Comparison of ENCODE assay signal across 8 cellular contexts in the genomic region with DNA sequence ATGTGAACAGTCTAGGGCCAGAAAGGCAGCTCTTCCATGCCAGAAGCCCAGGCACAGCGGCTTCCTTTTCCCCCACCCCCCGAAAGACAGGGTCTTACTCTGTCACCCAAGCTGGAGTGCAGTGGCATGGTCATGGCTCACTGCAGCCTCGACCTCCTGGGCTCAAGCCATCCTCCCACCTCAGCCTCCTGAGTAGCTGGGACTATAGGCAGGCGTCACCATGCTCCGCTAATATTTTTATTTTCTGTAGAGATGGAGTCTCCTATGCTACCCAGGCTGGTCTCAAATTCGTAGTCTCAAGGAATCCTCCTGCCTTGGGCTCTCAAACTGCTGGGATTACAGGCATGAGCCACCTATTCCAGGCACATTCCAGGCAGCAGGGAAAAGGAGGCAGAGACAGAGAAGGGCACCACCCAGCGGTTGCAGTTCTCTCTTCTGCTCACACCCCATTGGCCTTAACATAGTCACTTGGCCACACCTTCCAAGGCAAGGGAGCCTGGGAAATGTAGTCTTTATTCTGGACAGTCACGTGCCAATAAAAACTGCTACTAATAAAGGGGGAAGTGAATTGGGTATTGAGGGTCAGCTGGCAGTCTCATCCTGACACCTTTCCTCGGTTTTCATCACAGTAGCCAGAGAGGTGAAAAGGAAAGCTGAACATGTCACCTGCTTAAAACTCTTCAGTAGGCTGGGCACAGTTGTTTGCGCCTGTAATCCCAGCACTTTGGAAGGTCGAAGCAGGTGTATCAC.
DNase-seq lines count a peak whose midpoint lies in the region; ATAC-seq and TF ChIP-seq lines count a peak whose summit lies in the region.

No MANE protein-coding gene starts in this region.

- H3K27me3 ChIP-seq in MM.1S (replicated peaks; ENCODE audit: insufficient read depth, low read length) (no peaks in the 10 kb centered on the region), mesenchymal stem cell (ENCODE audit: control insufficient read depth in 1 of 2, insufficient read depth in 1 of 2, low read length in 2 of 2) (peaks cover 6 to 40% of the 10 kb centered on the region in 2 experiments), aorta (ENCODE audit: control insufficient read depth in 1 of 2, insufficient read depth in 2 of 2, low read length in 1 of 2) (no peaks in the 10 kb centered on the region)

- no peak overlapping the region for H3K14ac ChIP-seq in mesenchymal stem cell (ENCODE audit: low read length in 2 of 2)

- H3K4me1 ChIP-seq in MM.1S (ENCODE audit: low read length) (no peaks in the 10 kb centered on the region), mesenchymal stem cell (ENCODE audit: control insufficient read depth, insufficient read depth, low read depth, low read length) (peaks cover 4% of the 10 kb centered on the region), aorta (ENCODE audit: control insufficient read depth in 1 of 2, insufficient read depth in 2 of 2, low read length in 2 of 2) (no peaks in the 10 kb centered on the region)

- H3K4me3 Mint-ChIP-seq in endothelial cell (ENCODE audit: unreplicated experiment) = no peak overlapping the region

- H3K4me1 Mint-ChIP-seq in endothelial cell (ENCODE audit: unreplicated experiment) = no peaks in the 10 kb centered on the region

- H3K23ac ChIP-seq in mesenchymal stem cell (ENCODE audit: low read length in 2 of 2) = no peak overlapping the region

- H3K4ac ChIP-seq in mesenchymal stem cell (ENCODE audit: low read depth in 1 of 2, low read length in 2 of 2) = no peak overlapping the region

- H3K9ac ChIP-seq in MM.1S (ENCODE audit: low read length) (no peak overlapping the region), mesenchymal stem cell (ENCODE audit: low read length) (no peak overlapping the region)

- H3K27ac Mint-ChIP-seq in endothelial cell (ENCODE audit: unreplicated experiment) = no peak overlapping the region

- no peaks in the 10 kb centered on the region for H4K20me1 ChIP-seq in MM.1S (ENCODE audit: insufficient read depth, low read length)

- H2BK12ac ChIP-seq in mesenchymal stem cell (ENCODE audit: low read length in 2 of 2) = no peak overlapping the region

- no peaks in the 10 kb centered on the region for H3K79me1 ChIP-seq in mesenchymal stem cell (replicated peaks; ENCODE audit: low read length, poor library complexity, severe bottlenecking)

- no peaks in the 10 kb centered on the region for H3K9me2 ChIP-seq in MM.1S (replicated peaks; ENCODE audit: insufficient read depth, low read length)

- H3F3A ChIP-seq in MM.1S (ENCODE audit: insufficient read depth, low read length) = no peaks in the 10 kb centered on the region

- no peak overlapping the region for H2AK5ac ChIP-seq in mesenchymal stem cell (ENCODE audit: low read length, severe bottlenecking)

- H3K9me3 ChIP-seq in MM.1S (replicated peaks; ENCODE audit: insufficient read depth, low read length) (no peaks in the 10 kb centered on the region), mesenchymal stem cell (ENCODE audit: control insufficient read depth, low read length) (no peaks in the 10 kb centered on the region), aorta (ENCODE audit: control insufficient read depth, low read length) (no peaks in the 10 kb centered on the region)

- H2AFZ ChIP-seq in MM.1S (ENCODE audit: low read length) (no peak overlapping the region), mesenchymal stem cell (ENCODE audit: low read depth, low read length) (no peak overlapping the region)

- peak; percentile 36 for DNase-seq in activated CD4-positive, alpha-beta T cell treated with anti-CD3 and anti-CD28 coated beads for 48 hours
- no peak for DNase-seq in activated CD4-positive, alpha-beta T cell treated with anti-CD3 and anti-CD28 coated beads for 4 hours
- peak; percentile 7 for DNase-seq in MM.1S
- peak; percentile 85 for DNase-seq in SK-MEL-5 (ENCODE audit: low read depth, low spot score)
- peak; percentile 80 for DNase-seq in endothelial cell (ENCODE audit: low spot score)
- peak; percentile 77 for DNase-seq in mesenchymal stem cell
- DNase-seq in aorta = peak; percentile 78 to 88

- in situ Hi-C loops in SK-MEL-5 (cut with HindIII; ENCODE audit: low pct_unique_long_range_greater_than_20kb, low sequenced_read_pairs) = no loop called here

- H2BK5ac ChIP-seq in mesenchymal stem cell (ENCODE audit: low read depth, low read length, poor library complexity, severe bottlenecking) = no peak overlapping the region

- no peak overlapping the region for H4K8ac ChIP-seq in mesenchymal stem cell (ENCODE audit: low read length)

- no peak overlapping the region for H4K91ac ChIP-seq in mesenchymal stem cell (ENCODE audit: low read length)

- no peaks in the 10 kb centered on the region for H3K9me3 Mint-ChIP-seq in endothelial cell (ENCODE audit: unreplicated experiment)

- H3K27me3 Mint-ChIP-seq in endothelial cell (ENCODE audit: unreplicated experiment) = no peaks in the 10 kb centered on the region

- ATAC-seq in aorta (ENCODE audit: low FRiP score) (peak; percentile 85), HG02610 (IDR thresholded peaks at IDR 0.05; ENCODE audit: unreplicated experiment) (no peak)

- TF ChIP-seq CTCF in MM.1S (IDR thresholded peaks at IDR 0.05; ENCODE audit: low read length) = peak; percentile 50
- TF ChIP-seq CTCF in endothelial cell (IDR thresholded peaks at IDR 0.05; ENCODE audit: unreplicated experiment) = peak; percentile 52

- WGBS in mesenchymal stem cell = 55% methylated on average over 10 of the region's 11 CpGs
- 57 to 61% methylated on average over 11 of the region's 11 CpGs for WGBS in aorta, 2 donors

- peak overlapping the region in 1 of 2 experiments; percentile 29 for H3K18ac ChIP-seq in mesenchymal stem cell (ENCODE audit: low read depth in 1 of 2, low read length in 2 of 2)

- no peak overlapping the region for H2BK15ac ChIP-seq in mesenchymal stem cell (ENCODE audit: low read depth, poor library complexity, severe bottlenecking)

- H3K4me2 ChIP-seq in MM.1S (ENCODE audit: low read depth, low read length) = no peak overlapping the region
- H3K4me2 ChIP-seq in mesenchymal stem cell (ENCODE audit: low read length, poor library complexity, severe bottlenecking) = no peak overlapping the region

- no peaks in the 10 kb centered on the region for H3K79me2 ChIP-seq in MM.1S (ENCODE audit: low read length)

- H3K27ac ChIP-seq in MM.1S (ENCODE audit: low read length) = no peak overlapping the region
- no peak overlapping the region for H3K27ac ChIP-seq in mesenchymal stem cell (ENCODE audit: low read length, poor library complexity, severe bottlenecking)
- H3K27ac ChIP-seq in aorta (ENCODE audit: low read depth in 1 of 2, low read length in 2 of 2) = no peak overlapping the region

- H3K4me3 ChIP-seq in MM.1S (ENCODE audit: low read length) = no peak overlapping the region
- no peak overlapping the region for H3K4me3 ChIP-seq in mesenchymal stem cell (ENCODE audit: insufficient read depth in 1 of 2, low read depth in 1 of 2, low read length in 2 of 2)
- H3K4me3 ChIP-seq in aorta (ENCODE audit: low read length in 2 of 2) = no peak overlapping the region

- no peak overlapping the region for H2BK120ac ChIP-seq in mesenchymal stem cell (ENCODE audit: low read depth, low read length)

- H3K36me3 ChIP-seq in MM.1S (replicated peaks; ENCODE audit: insufficient read depth, low read length) (no peaks in the 10 kb centered on the region), mesenchymal stem cell (ENCODE audit: control insufficient read depth in 1 of 2, insufficient read depth in 2 of 2, low read depth in 1 of 2, low read length in 2 of 2) (no peaks in the 10 kb centered on the region), aorta (ENCODE audit: control insufficient read depth in 1 of 2, insufficient read depth in 2 of 2, low read length in 1 of 2) (no peaks in the 10 kb centered on the region)

- no peaks in the 10 kb centered on the region for H3K36me3 Mint-ChIP-seq in endothelial cell (ENCODE audit: low read depth, unreplicated experiment)

- intact Hi-C loops in aorta (cut with DNase I) = loop anchor here in 1 of 2 donors (2.0 kb wide), 1 partner anchor 392 kb away; no protein-coding TSS in a partner anchor

Comparison
In these comparisons a context has a peak if more than half of its experiments do, and no peak if none do; other contexts are left out.
1. DNase-seq: peak in activated CD4-positive, alpha-beta T cell treated with anti-CD3 and anti-CD28 coated beads for 48 hours (single experiment), MM.1S (single experiment), SK-MEL-5 (single experiment), endothelial cell (single experiment), mesenchymal stem cell (single experiment) and aorta (2 of 2); none in activated CD4-positive, alpha-beta T cell treated with anti-CD3 and anti-CD28 coated beads for 4 hours (0 of 2).